Comparison of ENCODE assay signal across 18 cellular contexts in the genomic region with DNA sequence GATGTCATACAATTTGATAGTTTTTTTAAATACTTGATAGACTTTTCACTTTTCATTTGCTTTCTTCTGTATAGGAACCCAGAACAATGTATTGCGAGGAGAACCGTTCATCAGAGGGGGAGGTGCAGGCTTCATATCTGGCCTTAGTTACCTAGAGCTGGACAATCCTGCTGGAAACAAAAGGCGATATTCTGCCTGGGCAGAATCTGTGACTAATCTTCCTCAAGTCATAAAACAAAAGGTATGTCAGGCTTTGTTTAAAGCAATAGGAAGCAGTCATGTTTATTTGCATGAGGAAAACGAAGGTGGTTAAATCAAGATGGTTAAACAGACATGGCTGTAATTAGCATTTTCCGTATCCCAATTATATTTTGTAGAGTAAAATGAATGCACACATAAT. TPM values are rescaled to one million over a fixed set of nuclear protein-coding genes. Genes with fewer than 3 reads are reported as not detected.
DNase-seq lines count a peak whose midpoint lies in the region; ATAC-seq, FAIRE-seq and TF ChIP-seq lines count a peak whose summit lies in the region.
"Had no signal": no experiment of that assay in that cellular context is flagged by ENCODE, and none has a peak within 500 bp of the region (broad histone marks: within the 10 kb centered on the region; RNA-seq: fewer than 3 reads in every experiment).

No MANE protein-coding gene starts in this region.

- H3K4me1 ChIP-seq in OCI-LY7 (ENCODE audit: insufficient read depth, low read length, poor library complexity, severe bottlenecking), result no peaks in the 10 kb centered on the region

- H3K36me3 Mint-ChIP-seq in nephron progenitor cell (ENCODE audit: low read depth), result no peaks in the 10 kb centered on the region
- no peaks in the 10 kb centered on the region for H3K36me3 Mint-ChIP-seq in activated naive CD4-positive, alpha-beta T cell treated with anti-CD3 and anti-CD28 coated beads, Interleukin-2, amount 50 U/mL, for 72 hours

- TF ChIP-seq CTCF in bronchial epithelial cell (IDR thresholded peaks at IDR 0.05; ENCODE audit: insufficient read depth, low read length, severe bottlenecking) (no peak), OCI-LY7 (conservative IDR thresholded peaks at IDR 0.05; ENCODE audit: low read length) (no peak), nephron progenitor cell (IDR thresholded peaks at IDR 0.05) (no peak)

- H3K27ac Mint-ChIP-seq in nephron progenitor cell, result no peak overlapping the region
- no peak overlapping the region for H3K27ac Mint-ChIP-seq in activated naive CD4-positive, alpha-beta T cell treated with anti-CD3 and anti-CD28 coated beads, Interleukin-2, amount 50 U/mL, for 72 hours
- H3K27ac Mint-ChIP-seq: B cell; CD4-positive, alpha-beta T cell had no signal

- H2AFZ ChIP-seq in OCI-LY7 (ENCODE audit: low read length), result no peak overlapping the region
- H2AFZ ChIP-seq: GM23248 had no signal

- H3K4me1 Mint-ChIP-seq in nephron progenitor cell, result no peaks in the 10 kb centered on the region
- H3K4me1 Mint-ChIP-seq: B cell had no signal

- DNase-seq in NCI-H748 (lab: John Stamatoyannopoulos, UW; ENCODE audit: unreplicated experiment), result peak; percentile 29
- DNase-seq in NCI-H748 treated with DMSO at 0.1 percent for 48 hours (lab: John Stamatoyannopoulos, UW), result no peak
- DNase-seq in bronchial epithelial cell (ENCODE audit: low read depth), result peak; percentile 7
- DNase-seq in kidney tubule cell (ENCODE audit: low spot score), result peak; percentile 29
- DNase-seq in OCI-LY7 (ENCODE audit: low spot score), result no peak
- DNase-seq in nephron progenitor cell, result no peak
- no peak for DNase-seq in activated naive CD4-positive, alpha-beta T cell treated with anti-CD3 and anti-CD28 coated beads, Interleukin-2, amount 50 U/mL, for 72 hours (ENCODE audit: low spot score in 2 of 2)
- DNase-seq: 8988T; ACHN; C1 segment of cervical spinal cord; Calu3; CD4-positive, alpha-beta T cell; DMS 273 treated with DMSO at 0.1 percent for 48 hours; GM23248 had no signal

- CTCF ChIA-PET in OCI-LY7 (lab: Charles Lee; ENCODE audit: unreplicated experiment), result no interaction called here

- H3K36me3 ChIP-seq in bronchial epithelial cell (ENCODE audit: control insufficient read depth, insufficient read depth, low read length) (no peaks in the 10 kb centered on the region), OCI-LY7 (ENCODE audit: insufficient read depth, low read length) (no peaks in the 10 kb centered on the region)

- intact Hi-C loops in OCI-LY7 (cut with micrococcal nuclease; ENCODE audit: unreplicated experiment), result no loop called here

- H3K4me2 ChIP-seq in OCI-LY7 (ENCODE audit: low read length), result no peak overlapping the region

- no peaks in the 10 kb centered on the region for H3K79me2 ChIP-seq in OCI-LY7 (ENCODE audit: insufficient read depth, low read depth, low read length)

- H3K4me3 ChIP-seq in bronchial epithelial cell (ENCODE audit: low read depth, low read length) (no peak overlapping the region), OCI-LY7 (ENCODE audit: low read depth, low read length, poor library complexity, severe bottlenecking) (no peak overlapping the region)
- H3K4me3 ChIP-seq: GM23248 had no signal

- POLR2A ChIA-PET in OCI-LY7 (lab: Charles Lee), result no interaction called here

- H3K9me3 ChIP-seq in OCI-LY7 (ENCODE audit: low read length), result no peaks in the 10 kb centered on the region

- no peaks in the 10 kb centered on the region for H3K9me2 ChIP-seq in OCI-LY7 (ENCODE audit: insufficient read depth, low read length)

- no peak overlapping the region for H3K27ac ChIP-seq in OCI-LY7 (ENCODE audit: low read depth, low read length, poor library complexity, severe bottlenecking)
- H3K27ac ChIP-seq: GM23248, HL-60 had no signal

- no peaks in the 10 kb centered on the region for H4K20me1 ChIP-seq in OCI-LY7 (ENCODE audit: insufficient read depth, low read length)

- H3K4me3 Mint-ChIP-seq in nephron progenitor cell, result no peak overlapping the region
- H3K4me3 Mint-ChIP-seq: B cell; CD4-positive, alpha-beta T cell had no signal

- no peaks in the 10 kb centered on the region for H3K27me3 ChIP-seq in bronchial epithelial cell (ENCODE audit: control insufficient read depth, insufficient read depth, low read length)

- no TSS peak for BruUV-seq in OCI-LY7 (replicated peaks; lab: Mats Ljungman, UMichigan)

- H3K9me3 Mint-ChIP-seq in nephron progenitor cell, result peaks cover 4% of the 10 kb centered on the region
- peaks cover 0 to 5% of the 10 kb centered on the region in 2 donors for H3K9me3 Mint-ChIP-seq in activated naive CD4-positive, alpha-beta T cell treated with anti-CD3 and anti-CD28 coated beads, Interleukin-2, amount 50 U/mL, for 72 hours

- FAIRE-seq in bronchial epithelial cell (lab: Jason Lieb, UNC), result no peak
- FAIRE-seq: H54 had no signal

- ATAC-seq in activated naive CD4-positive, alpha-beta T cell treated with anti-CD3 and anti-CD28 coated beads, Interleukin-2, amount 50 U/mL, for 72 hours, result no peak
- ATAC-seq: HCT116 had no signal

- no peaks in the 10 kb centered on the region for H3K27me3 Mint-ChIP-seq in nephron progenitor cell (ENCODE audit: low read depth, poor library complexity)

RNA-seq across cellular contexts. Expression of a gene that starts 46.0 kb away (rescaled TPM):
- total RNA-seq in bronchial epithelial cell (under 0.01 TPM in 1 of 2 replicates, not detected in the other), OCI-LY7 (2022) (not detected in 2 replicates)
- not detected in 2 replicates for total RNA-seq in OCI-LY7 (2014; rRNA removed; shearing (Covaris generic))
- total RNA-seq in activated naive CD4-positive, alpha-beta T cell treated with anti-CD3 and anti-CD28 coated beads, Interleukin-2, amount 50 U/mL, for 72 hours, result not detected
- total RNA-seq: B cell; Calu3; CD4-positive, alpha-beta T cell; GM23248 had no signal

Comparison
In these comparisons a context has a peak if more than half of its experiments do, and no peak if none do; other contexts are left out.
1. DNase-seq: peak in NCI-H748 (single experiment), bronchial epithelial cell (single experiment) and kidney tubule cell (single experiment); none in NCI-H748 treated with DMSO at 0.1 percent for 48 hours (single experiment), OCI-LY7 (single experiment), nephron progenitor cell (single experiment) and activated naive CD4-positive, alpha-beta T cell treated with anti-CD3 and anti-CD28 coated beads, Interleukin-2, amount 50 U/mL, for 72 hours (0 of 2).